In genomic region chr15:98777426-98777825, GRCh38 we compare ENCODE assay signal across 14 cellular contexts.
A peak's percentile ranks its signal among the peaks of the same experiment; 100 is the strongest.
DNase-seq lines count a peak whose midpoint lies in the region; ATAC-seq and TF ChIP-seq lines count a peak whose summit lies in the region.
"Had no signal": no experiment of that assay in that cellular context is flagged by ENCODE, and none has a peak within 500 bp of the region (broad histone marks: within the 10 kb centered on the region; RNA-seq: fewer than 3 reads in every experiment).

No MANE protein-coding gene starts in this region.

- H3K9me3 Mint-ChIP-seq in CD4-positive, alpha-beta T cell, result no peaks in the 10 kb centered on the region
- H3K9me3 Mint-ChIP-seq: T-helper 1 cell treated with Interleukin-12 subunit alpha and Interleukin-12 subunit beta and Interleukin-4 antibody, amounts not matched to agents 30 μg/mL and 1 μg/mL, for 36 hours had no signal

- POLR2A ChIA-PET in Panc1 (lab: Charles Lee), result no interaction called here
- POLR2A ChIA-PET in CD4-positive, alpha-beta T cell (lab: Charles Lee), result interaction anchor here (0.8 kb wide), 1 partner anchor 61 kb away, joined by 3 read pairs; no protein-coding TSS in a partner anchor

- no TSS peak for BruUV-seq in Panc1 (replicated peaks; lab: Mats Ljungman, UMichigan)

- no peak overlapping the region for H3K27ac Mint-ChIP-seq in CD4-positive, alpha-beta T cell

- intact Hi-C loops in Panc1 (cut with micrococcal nuclease; ENCODE audit: unreplicated experiment) (loop anchor here (10.0 kb wide), 3 partner anchors 123 to 333 kb away; no protein-coding TSS in a partner anchor), right cardiac atrium (cut with DNase I) (loop anchor here in 3 of 4 donors (5.0 to 10.0 kb wide), 4 partner anchors 115 to 300 kb away; no protein-coding TSS in a partner anchor)
- intact Hi-C loops in CD4-positive, alpha-beta T cell (cut with DNase I, micrococcal nuclease), result loop anchor here (5.0 to 10.0 kb wide), 5 partner anchors 123 to 300 kb away; no protein-coding TSS in a partner anchor

- no peaks in the 10 kb centered on the region for H3K27me3 ChIP-seq in HL-60 (ENCODE audit: insufficient read depth, poor library complexity, severe bottlenecking)
- no peaks in the 10 kb centered on the region for H3K27me3 ChIP-seq in Panc1 (ENCODE audit: control insufficient read depth, insufficient read depth, low read length)
- no peaks in the 10 kb centered on the region for H3K27me3 ChIP-seq in right cardiac atrium (ENCODE audit: control insufficient read depth, insufficient read depth)
- H3K27me3 ChIP-seq in skeletal muscle tissue (ENCODE audit: control insufficient read depth in 3 of 3, insufficient read depth in 3 of 3, low read length in 3 of 3), result no peaks in the 10 kb centered on the region
- H3K27me3 ChIP-seq in CD4-positive, alpha-beta T cell (ENCODE audit: control insufficient read depth, insufficient read depth, low read length), result no peaks in the 10 kb centered on the region
- H3K27me3 ChIP-seq: left lung had no signal

- H3K36me3 Mint-ChIP-seq in CD4-positive, alpha-beta T cell (ENCODE audit: low read depth), result no peaks in the 10 kb centered on the region

- DNase-seq in HL-60 (ENCODE audit: low read depth in 1 of 2, low spot score in 1 of 2), result no peak
- no peak for DNase-seq in Panc1 (ENCODE audit: low read depth, low spot score)
- DNase-seq in right cardiac atrium, result no peak
- no peak for DNase-seq in CD4-positive, alpha-beta T cell
- DNase-seq: effector memory CD4-positive, alpha-beta T cell; Karpas-422; NCI-H2081 treated with DMSO at 0.1 percent for 48 hours; stimulated activated CD4-positive, alpha-beta T cell treated with anti-CD3 and anti-CD28 coated beads, Interleukin-4, amount 100 ng/mL, for 4 hours; substantia nigra had no signal

- in situ Hi-C loops in Panc1 (cut with HindIII; ENCODE audit: low pct_unique_long_range_greater_than_20kb, low sequenced_read_pairs), result no loop called here

- H3K4me3 ChIP-seq in HL-60 (replicated peaks; ENCODE audit: insufficient read depth, low read length) (no peak overlapping the region), Panc1 (ENCODE audit: low read depth in 2 of 2, low read length in 2 of 2) (no peak overlapping the region), right cardiac atrium (ENCODE audit: low read length) (no peak overlapping the region), skeletal muscle tissue (ENCODE audit: low read length in 3 of 3) (no peak overlapping the region)
- H3K4me3 ChIP-seq: left lung had no signal

- H3K9ac ChIP-seq in skeletal muscle tissue (ENCODE audit: low read depth in 1 of 3, low read length in 3 of 3), result no peak overlapping the region

- H3K4me3 Mint-ChIP-seq in CD4-positive, alpha-beta T cell, result no peak overlapping the region
- H3K4me3 Mint-ChIP-seq: T-helper 1 cell treated with Interleukin-12 subunit alpha and Interleukin-12 subunit beta and Interleukin-4 antibody, amounts not matched to agents 30 μg/mL and 1 μg/mL, for 36 hours had no signal

- CTCF ChIA-PET in Panc1 (lab: Charles Lee), result no interaction called here
- CTCF ChIA-PET in CD4-positive, alpha-beta T cell (lab: Charles Lee), result interaction anchor here (1.4 kb wide), 2 partner anchors 73 to 103 kb away, joined by 3 read pairs; no protein-coding TSS in a partner anchor

- 73% methylated on average over 9 of the region's 9 CpGs for WGBS in right cardiac atrium

- H3K27me3 Mint-ChIP-seq in CD4-positive, alpha-beta T cell, result no peaks in the 10 kb centered on the region

- no peaks in the 10 kb centered on the region for H3K36me3 ChIP-seq in Panc1 (ENCODE audit: control insufficient read depth, insufficient read depth, low read length)
- no peaks in the 10 kb centered on the region for H3K36me3 ChIP-seq in skeletal muscle tissue (ENCODE audit: control insufficient read depth in 3 of 3, insufficient read depth in 3 of 3, low read length in 3 of 3)
- H3K36me3 ChIP-seq: left lung had no signal

- no peak for ATAC-seq in Panc1
- ATAC-seq in right cardiac atrium, result no peak
- ATAC-seq in SK-N-SH treated with all-trans-retinoic acid at 6 μM for 48 hours, result no peak
- ATAC-seq in CD4-positive, alpha-beta T cell (ENCODE audit: poor library complexity), result no peak
- no peak for ATAC-seq in HG02981 (IDR thresholded peaks at IDR 0.05; ENCODE audit: unreplicated experiment)

- H3K27ac ChIP-seq in HL-60 (replicated peaks) (peak overlapping the region; percentile 62), Panc1 (ENCODE audit: low read length) (peak overlapping the region; percentile 41), right cardiac atrium (ENCODE audit: low read length) (peak overlapping the region; percentile 34), skeletal muscle tissue (ENCODE audit: low read depth, low read length) (peak overlapping the region; percentile 22)
- H3K27ac ChIP-seq in CD4-positive, alpha-beta T cell (ENCODE audit: low read depth, low read length), result no peak overlapping the region

- H3K4me1 ChIP-seq in Panc1 (ENCODE audit: control insufficient read depth, insufficient read depth, low read length) (peaks cover 74% of the 10 kb centered on the region), right cardiac atrium (ENCODE audit: control insufficient read depth, insufficient read depth, low read length) (peaks cover 7% of the 10 kb centered on the region), skeletal muscle tissue (ENCODE audit: control insufficient read depth in 3 of 3, insufficient read depth in 3 of 3, low read length in 3 of 3) (peaks cover 10 to 13% (median 11%) of the 10 kb centered on the region in 3 donors)

- peaks cover 60% of the 10 kb centered on the region for H3K4me1 Mint-ChIP-seq in CD4-positive, alpha-beta T cell (ENCODE audit: low read depth)

- H3K9me3 ChIP-seq in Panc1 (ENCODE audit: control insufficient read depth, insufficient read depth, low read depth, low read length) (no peaks in the 10 kb centered on the region), right cardiac atrium (ENCODE audit: control insufficient read depth, low read length) (no peaks in the 10 kb centered on the region), skeletal muscle tissue (ENCODE audit: control insufficient read depth in 3 of 3, low read length in 3 of 3) (no peaks in the 10 kb centered on the region)
- H3K9me3 ChIP-seq in CD4-positive, alpha-beta T cell (ENCODE audit: control insufficient read depth, low read length), result no peaks in the 10 kb centered on the region
- H3K9me3 ChIP-seq: left lung had no signal

- no peak for TF ChIP-seq CTCF in HL-60 (IDR thresholded peaks at IDR 0.05; ENCODE audit: insufficient read depth, low read length)
- TF ChIP-seq CTCF in Panc1 (IDR thresholded peaks at IDR 0.05), result no peak
- no peak for TF ChIP-seq CTCF in CD4-positive, alpha-beta T cell (IDR thresholded peaks at IDR 0.05)

TF ChIP-seq in SK-N-SH treated with all-trans-retinoic acid at 6 μM for 48 hours, 23 proteins besides CTCF, POLR2A, EP300 and RAD21 (continues in another document):
- TF ChIP-seq TCF4 (CRISPR knock-in tag; IDR thresholded peaks at IDR 0.05; ENCODE audit: borderline replicate concordance), result no peak
- no peak for TF ChIP-seq ISL1 (CRISPR knock-in tag; IDR thresholded peaks at IDR 0.05)
- no peak for TF ChIP-seq CSDC2 (CRISPR knock-in tag; IDR thresholded peaks at IDR 0.05)
- TF ChIP-seq, protein P1, sequence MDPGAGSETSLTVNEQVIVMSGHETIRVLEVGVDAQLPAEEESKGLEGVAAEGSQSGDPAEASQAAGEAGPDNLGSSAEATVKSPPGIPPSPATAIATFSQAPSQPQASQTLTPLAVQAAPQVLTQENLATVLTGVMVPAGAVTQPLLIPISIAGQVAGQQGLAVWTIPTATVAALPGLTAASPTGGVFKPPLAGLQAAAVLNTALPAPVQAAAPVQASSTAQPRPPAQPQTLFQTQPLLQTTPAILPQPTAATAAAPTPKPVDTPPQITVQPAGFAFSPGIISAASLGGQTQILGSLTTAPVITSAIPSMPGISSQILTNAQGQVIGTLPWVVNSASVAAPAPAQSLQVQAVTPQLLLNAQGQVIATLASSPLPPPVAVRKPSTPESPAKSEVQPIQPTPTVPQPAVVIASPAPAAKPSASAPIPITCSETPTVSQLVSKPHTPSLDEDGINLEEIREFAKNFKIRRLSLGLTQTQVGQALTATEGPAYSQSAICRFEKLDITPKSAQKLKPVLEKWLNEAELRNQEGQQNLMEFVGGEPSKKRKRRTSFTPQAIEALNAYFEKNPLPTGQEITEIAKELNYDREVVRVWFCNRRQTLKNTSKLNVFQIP (CRISPR knock-in tag; IDR thresholded peaks at IDR 0.05; ENCODE audit: borderline replicate concordance, low read depth), result no peak
- TF ChIP-seq RARB (CRISPR knock-in tag; IDR thresholded peaks at IDR 0.05), result no peak
- TF ChIP-seq, protein P2, sequence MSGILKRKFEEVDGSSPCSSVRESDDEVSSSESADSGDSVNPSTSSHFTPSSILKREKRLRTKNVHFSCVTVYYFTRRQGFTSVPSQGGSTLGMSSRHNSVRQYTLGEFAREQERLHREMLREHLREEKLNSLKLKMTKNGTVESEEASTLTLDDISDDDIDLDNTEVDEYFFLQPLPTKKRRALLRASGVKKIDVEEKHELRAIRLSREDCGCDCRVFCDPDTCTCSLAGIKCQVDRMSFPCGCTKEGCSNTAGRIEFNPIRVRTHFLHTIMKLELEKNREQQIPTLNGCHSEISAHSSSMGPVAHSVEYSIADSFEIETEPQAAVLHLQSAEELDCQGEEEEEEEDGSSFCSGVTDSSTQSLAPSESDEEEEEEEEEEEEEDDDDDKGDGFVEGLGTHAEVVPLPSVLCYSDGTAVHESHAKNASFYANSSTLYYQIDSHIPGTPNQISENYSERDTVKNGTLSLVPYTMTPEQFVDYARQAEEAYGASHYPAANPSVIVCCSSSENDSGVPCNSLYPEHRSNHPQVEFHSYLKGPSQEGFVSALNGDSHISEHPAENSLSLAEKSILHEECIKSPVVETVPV (CRISPR knock-in tag; IDR thresholded peaks at IDR 0.05), result no peak
- no peak for TF ChIP-seq ZNF70 (CRISPR knock-in tag; IDR thresholded peaks at IDR 0.05)
- no peak for TF ChIP-seq ZFP30 (CRISPR knock-in tag; IDR thresholded peaks at IDR 0.05)
- TF ChIP-seq OSR1 (CRISPR knock-in tag; IDR thresholded peaks at IDR 0.05), result no peak
- TF ChIP-seq GLIS3 (CRISPR knock-in tag; IDR thresholded peaks at IDR 0.05), result no peak
- TF ChIP-seq, protein P3, sequence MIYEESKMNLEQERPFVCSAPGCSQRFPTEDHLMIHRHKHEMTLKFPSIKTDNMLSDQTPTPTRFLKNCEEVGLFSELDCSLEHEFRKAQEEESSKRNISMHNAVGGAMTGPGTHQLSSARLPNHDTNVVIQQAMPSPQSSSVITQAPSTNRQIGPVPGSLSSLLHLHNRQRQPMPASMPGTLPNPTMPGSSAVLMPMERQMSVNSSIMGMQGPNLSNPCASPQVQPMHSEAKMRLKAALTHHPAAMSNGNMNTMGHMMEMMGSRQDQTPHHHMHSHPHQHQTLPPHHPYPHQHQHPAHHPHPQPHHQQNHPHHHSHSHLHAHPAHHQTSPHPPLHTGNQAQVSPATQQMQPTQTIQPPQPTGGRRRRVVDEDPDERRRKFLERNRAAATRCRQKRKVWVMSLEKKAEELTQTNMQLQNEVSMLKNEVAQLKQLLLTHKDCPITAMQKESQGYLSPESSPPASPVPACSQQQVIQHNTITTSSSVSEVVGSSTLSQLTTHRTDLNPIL (CRISPR knock-in tag; IDR thresholded peaks at IDR 0.05; ENCODE audit: low read depth), result no peak
